ENCODE assay signal across 26 cellular contexts in genomic region chr5:11346336-11346735, GRCh38.
"Had no signal": no experiment of that assay in that cellular context is flagged by ENCODE, and none has a peak within 500 bp of the region (broad histone marks: within the 10 kb centered on the region; RNA-seq: fewer than 3 reads in every experiment).

No MANE protein-coding gene starts in this region.

- H3K27me3 ChIP-seq: colonic mucosa, dorsolateral prefrontal cortex, gastroesophageal sphincter, heart left ventricle, pancreas, stomach, thyroid gland, upper lobe of left lung, vagina had no signal

- H3K4me3 ChIP-seq: colonic mucosa, dorsolateral prefrontal cortex, gastroesophageal sphincter, heart left ventricle, pancreas, psoas muscle, smooth muscle cell, stomach, thyroid gland, upper lobe of left lung, vagina had no signal

- H3K36me3 ChIP-seq: colonic mucosa, gastroesophageal sphincter, heart left ventricle, pancreas, stomach, thyroid gland, upper lobe of left lung, vagina had no signal

- DNase-seq: activated CD4-positive, alpha-beta T cell treated with anti-CD3 and anti-CD28 coated beads for 4 hours; activated CD4-positive, alpha-beta T cell treated with anti-CD3 and anti-CD28 coated beads, Interleukin-2, amount 50 U/mL, for 4 hours; activated CD4-positive, CD25-positive, alpha-beta regulatory T cell; activated effector memory CD4-positive, alpha-beta T cell treated with Interleukin-2 at 50 U/mL for 16 hours; activated naive CD4-positive, alpha-beta T cell treated with Interleukin-2 at 50 U/mL for 16 hours; anterior cingulate cortex; colonic mucosa; dorsolateral prefrontal cortex; effector memory CD8-positive, alpha-beta T cell; heart left ventricle; immature natural killer cell; midbrain; naive thymus-derived CD4-positive, alpha-beta T cell; nucleus accumbens; psoas muscle; stimulated activated CD4-positive, alpha-beta T cell treated with anti-CD3 and anti-CD28 coated beads, Interleukin-15, amount 100 ng/mL, for 24 hours; stimulated activated CD4-positive, alpha-beta T cell treated with anti-CD3 and anti-CD28 coated beads, Interleukin-2, amount 100 ng/mL, for 24 hours; stimulated activated naive B cell treated with anti-CD40 and anti-IgM and Interleukin-4, amounts not matched to agents 10 μg/mL and 1 μg/mL and 100 μg/mL, for 72 hours; stomach; T-cell; thyroid gland had no signal

- ATAC-seq: effector memory CD8-positive, alpha-beta T cell; gastroesophageal sphincter; heart left ventricle; naive thymus-derived CD4-positive, alpha-beta T cell; pancreas; psoas muscle; stimulated activated naive B cell treated with anti-CD40 and anti-IgM and Interleukin-4, amounts not matched to agents 10 μg/mL and 1 μg/mL and 100 μg/mL, for 72 hours; T-cell had no signal
